Comparison of ENCODE assay signal across 21 cellular contexts in the genomic region with DNA sequence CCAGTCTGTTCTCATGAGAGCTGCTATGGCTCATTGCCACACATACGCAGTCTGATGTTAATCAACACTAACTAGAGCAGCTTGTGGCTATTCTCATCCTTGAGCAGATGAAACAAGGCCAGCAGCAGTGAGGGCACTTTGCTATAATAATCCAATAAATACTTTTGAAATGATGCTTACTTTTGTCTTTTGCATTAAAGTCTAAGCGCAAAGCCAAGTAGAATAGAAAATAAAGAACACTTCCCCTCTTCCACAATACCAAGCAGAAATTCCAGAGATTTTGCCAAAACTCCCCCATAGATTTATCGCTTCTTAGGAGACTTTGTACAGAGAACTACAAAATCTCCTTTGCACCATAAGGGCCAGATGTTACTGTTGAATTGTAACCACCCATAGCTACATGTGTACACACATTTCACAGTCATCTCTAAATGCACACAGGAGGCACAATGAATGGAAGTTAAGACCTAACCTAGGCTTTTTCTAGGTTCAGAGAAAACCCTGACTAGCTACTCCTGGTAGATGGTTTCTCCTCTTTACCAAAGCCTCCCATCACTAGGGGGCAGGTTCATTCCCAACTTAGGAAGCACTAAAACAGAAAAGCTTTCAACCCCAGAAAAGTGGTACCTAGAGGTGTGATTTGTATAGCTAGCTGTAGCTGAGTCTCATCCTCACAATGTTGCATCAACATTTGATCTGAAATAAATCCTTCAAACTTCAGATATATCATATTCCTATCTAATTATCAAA.
DNase-seq lines count a peak whose midpoint lies in the region; ATAC-seq, FAIRE-seq and TF ChIP-seq lines count a peak whose summit lies in the region.
"Had no signal": no experiment of that assay in that cellular context is flagged by ENCODE, and none has a peak within 500 bp of the region (broad histone marks: within the 10 kb centered on the region; RNA-seq: fewer than 3 reads in every experiment).

No MANE protein-coding gene starts in this region.

- H2AFZ ChIP-seq in osteoblast (ENCODE audit: low read length): no peak overlapping the region

- no peak for TF ChIP-seq EP300 in suprapubic skin (IDR thresholded peaks at IDR 0.05)

- DNase-seq in Panc1 (ENCODE audit: low read depth, low spot score): no peak
- DNase-seq in fibroblast of gingiva (ENCODE audit: low read depth): peak; percentile 76
- DNase-seq in osteoblast (ENCODE audit: insufficient read length, low spot score, missing footprints): no peak
- no peak for DNase-seq in suprapubic skin (ENCODE audit: low spot score in 2 of 2)
- no peak for DNase-seq in NCI-H128 (lab: John Stamatoyannopoulos, UW; ENCODE audit: unreplicated experiment)
- DNase-seq: activated naive CD4-positive, alpha-beta T cell; CD8-positive, alpha-beta memory T cell; effector CD8-positive, alpha-beta T cell; heart right ventricle; mucosa of descending colon; NCI-H1105 treated with DMSO at 0.1 percent for 48 hours; ovary; small intestine; T-helper 2 cell had no signal

- H3K27me3 ChIP-seq in Panc1 (ENCODE audit: control insufficient read depth, insufficient read depth, low read length) (no peaks in the 10 kb centered on the region), osteoblast (ENCODE audit: insufficient read depth, low read length) (no peaks in the 10 kb centered on the region), suprapubic skin (peaks cover 5% of the 10 kb centered on the region)
- H3K27me3 ChIP-seq: ovary, tibial nerve had no signal

- no peak overlapping the region for H3K4me3 ChIP-seq in Panc1 (ENCODE audit: low read depth in 2 of 2, low read length in 2 of 2)
- no peak overlapping the region for H3K4me3 ChIP-seq in osteoblast (ENCODE audit: insufficient read depth, low read length)
- H3K4me3 ChIP-seq in suprapubic skin: no peak overlapping the region
- H3K4me3 ChIP-seq: heart right ventricle, K562, mucosa of descending colon, ovary, tibial nerve had no signal

- peak; percentile 95 for FAIRE-seq in G401.6 (lab: Jason Lieb, UNC)
- FAIRE-seq: K562, small intestine had no signal

- H3K27ac ChIP-seq in Panc1 (ENCODE audit: low read length) (peak overlapping the region; percentile 96), osteoblast (ENCODE audit: low read depth, low read length) (peak overlapping the region; percentile 97), suprapubic skin (no peak overlapping the region)
- H3K27ac ChIP-seq: heart right ventricle, ovary, tibial nerve had no signal

- peaks cover 2% of the 10 kb centered on the region for H4K20me1 ChIP-seq in osteoblast (ENCODE audit: insufficient read depth, low read length)

- POLR2A ChIA-PET in Panc1 (lab: Charles Lee): no interaction called here

- ATAC-seq in Panc1: no peak
- ATAC-seq in GM21367 (IDR thresholded peaks at IDR 0.05; ENCODE audit: unreplicated experiment): no peak
- no peak for ATAC-seq in GM21717 (IDR thresholded peaks at IDR 0.05; ENCODE audit: unreplicated experiment)
- ATAC-seq: activated CD4-positive, CD25-positive, alpha-beta regulatory T cell treated with anti-CD3 and anti-CD28 coated beads, Interleukin-2, amount 50 U/mL, for 24 hours; heart right ventricle; K562; mucosa of descending colon; Right ventricle myocardium inferior had no signal

- BruUV-seq in Panc1 (replicated peaks; lab: Mats Ljungman, UMichigan): no TSS peak

- 85% methylated on average over 3 of the region's 3 CpGs for WGBS in suprapubic skin

- peak overlapping the region; percentile 4 for H3K4me2 ChIP-seq in osteoblast (ENCODE audit: insufficient read depth, low read length)

- H3K9me3 ChIP-seq in Panc1 (ENCODE audit: control insufficient read depth, insufficient read depth, low read depth, low read length) (no peaks in the 10 kb centered on the region), osteoblast (ENCODE audit: low read depth, low read length) (no peaks in the 10 kb centered on the region), suprapubic skin (no peaks in the 10 kb centered on the region)
- H3K9me3 ChIP-seq: heart right ventricle, mucosa of descending colon, ovary, tibial nerve had no signal

- no peaks in the 10 kb centered on the region; the same call in 1 of the 2 replicates for H3K36me3 ChIP-seq in Panc1 (ENCODE audit: control insufficient read depth, insufficient read depth, low read length)
- peaks cover 23% of the 10 kb centered on the region for H3K36me3 ChIP-seq in osteoblast (ENCODE audit: insufficient read depth, low read length)
- no peaks in the 10 kb centered on the region for H3K36me3 ChIP-seq in suprapubic skin
- H3K36me3 ChIP-seq: heart right ventricle, ovary, tibial nerve had no signal

- TF ChIP-seq CTCF in Panc1 (IDR thresholded peaks at IDR 0.05) (peak; percentile 47; the same call in 1 of the 2 replicates), osteoblast (IDR thresholded peaks at IDR 0.05; ENCODE audit: extremely low read depth, low read depth, low read length) (peak; percentile 19), suprapubic skin (IDR thresholded peaks at IDR 0.05) (no peak)

- H3K79me2 ChIP-seq in osteoblast (ENCODE audit: insufficient read depth, low read length): peaks cover 65% of the 10 kb centered on the region

- no peak for TF ChIP-seq POLR2A in suprapubic skin (IDR thresholded peaks at IDR 0.05)

- H3K4me1 ChIP-seq in Panc1 (ENCODE audit: control insufficient read depth, insufficient read depth, low read length) (peaks cover 83% of the 10 kb centered on the region), osteoblast (ENCODE audit: insufficient read depth, low read length) (peaks cover 90% of the 10 kb centered on the region), suprapubic skin (peaks cover 15% of the 10 kb centered on the region)

- in situ Hi-C loops in Panc1 (cut with HindIII; ENCODE audit: low pct_unique_long_range_greater_than_20kb, low sequenced_read_pairs): no loop called here

- CTCF ChIA-PET in Panc1 (lab: Charles Lee): no interaction called here

- intact Hi-C loops in Panc1 (cut with micrococcal nuclease; ENCODE audit: unreplicated experiment): no loop called here

Comparison
In these comparisons a context has a peak if more than half of its experiments do, and no peak if none do; other contexts are left out.
1. CTCF ChIP-seq: peak in Panc1 (single experiment) and osteoblast (single experiment); none in suprapubic skin (0 of 2).